ENCODE assay signal across 11 cellular contexts in the genomic region with DNA sequence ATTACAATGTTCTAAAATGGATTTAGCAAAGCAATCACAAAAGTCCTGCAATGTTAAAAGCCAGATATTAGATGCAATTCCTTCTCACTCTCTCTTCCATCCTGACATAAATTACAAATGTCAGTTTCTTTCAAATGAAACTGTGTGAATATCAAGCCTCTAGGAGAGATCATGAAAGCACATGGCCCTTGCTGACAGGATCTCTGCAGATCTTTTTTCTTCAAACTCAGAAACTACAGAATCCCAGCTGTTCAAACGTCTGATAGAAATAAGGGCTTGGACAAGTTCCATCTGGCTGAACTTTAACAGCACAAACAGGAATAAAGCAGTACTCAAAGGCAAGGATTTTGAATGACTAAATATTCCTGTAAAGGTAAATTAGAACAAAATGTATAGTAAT. TPM values are rescaled to one million over a fixed set of nuclear protein-coding genes. Genes with fewer than 3 reads are reported as not detected.
A peak's percentile ranks its signal among the peaks of the same experiment; 100 is the strongest.
DNase-seq lines count a peak whose midpoint lies in the region; ATAC-seq and TF ChIP-seq lines count a peak whose summit lies in the region.
"Had no signal": no experiment of that assay in that cellular context is flagged by ENCODE, and none has a peak within 500 bp of the region (broad histone marks: within the 10 kb centered on the region; RNA-seq: fewer than 3 reads in every experiment).

No MANE protein-coding gene starts in this region.

- H3K36me3 ChIP-seq in muscle layer of duodenum (ENCODE audit: control insufficient read depth in 1 of 2, insufficient read depth in 2 of 2, low read length in 2 of 2) (peaks cover 0 to 5% of the 10 kb centered on the region in 2 donors), Caco-2 (ENCODE audit: control insufficient read depth, insufficient read depth, low read length) (no peaks in the 10 kb centered on the region)
- H3K36me3 ChIP-seq: BLaER1 treated with 17β-estradiol and CSF1 and Interleukin-3, amounts not matched to agents 10 nM and 100 nM; MG63 had no signal

- H3K9me3 ChIP-seq in muscle layer of duodenum (ENCODE audit: control insufficient read depth in 1 of 2, low read length in 2 of 2) (peaks cover 4 to 12% of the 10 kb centered on the region in 2 donors), Caco-2 (no peaks in the 10 kb centered on the region)

- no peaks in the 10 kb centered on the region for H3K4me1 Mint-ChIP-seq in Caco-2 (ENCODE audit: low read depth, unreplicated experiment)
- no peaks in the 10 kb centered on the region for H3K4me1 Mint-ChIP-seq in immature natural killer cell

- H3K36me3 Mint-ChIP-seq in Caco-2 (ENCODE audit: insufficient read depth, unreplicated experiment): no peaks in the 10 kb centered on the region
- H3K36me3 Mint-ChIP-seq in immature natural killer cell: no peaks in the 10 kb centered on the region

- H3K4me3 Mint-ChIP-seq in Caco-2 (ENCODE audit: unreplicated experiment) (no peak overlapping the region), immature natural killer cell (no peak overlapping the region)

- H3K9me3 Mint-ChIP-seq in Caco-2 (ENCODE audit: unreplicated experiment) (peaks cover 13% of the 10 kb centered on the region), immature natural killer cell (peaks cover 9 to 50% (median 23%) of the 10 kb centered on the region in 6 donors)

- intact Hi-C loops in Caco-2 (cut with micrococcal nuclease; ENCODE audit: unreplicated experiment): no loop called here

- CTCF ChIA-PET in Caco-2 (lab: Charles Lee): no interaction called here

- TF ChIP-seq CTCF in coronary artery (IDR thresholded peaks at IDR 0.05) (no peak), Caco-2 (IDR thresholded peaks at IDR 0.05; ENCODE audit: insufficient read depth in 1 of 2, low read depth in 1 of 2, low read length in 1 of 2, severe bottlenecking in 1 of 2, unreplicated experiment in 1 of 2) (no peak)

- H3K27me3 Mint-ChIP-seq in Caco-2 (ENCODE audit: insufficient read depth, unreplicated experiment) (no peaks in the 10 kb centered on the region), immature natural killer cell (ENCODE audit: low read depth in 3 of 3) (peaks cover 0 to 4% (median 0%) of the 10 kb centered on the region in 3 donors)

- no peak overlapping the region for H3K27ac Mint-ChIP-seq in Caco-2 (ENCODE audit: unreplicated experiment)
- H3K27ac Mint-ChIP-seq in immature natural killer cell: no peak overlapping the region

- peak; percentile 73 for DNase-seq in DMS 273 treated with DMSO at 0.1 percent for 48 hours (lab: John Stamatoyannopoulos, UW)
- DNase-seq in NCI-H2196 (lab: John Stamatoyannopoulos, UW; ENCODE audit: unreplicated experiment): peak; percentile 32
- DNase-seq in coronary artery (ENCODE audit: low spot score): no peak
- no peak for DNase-seq in LoVo (ENCODE audit: low spot score)
- DNase-seq in Caco-2: no peak
- DNase-seq in immature natural killer cell: no peak
- DNase-seq: MG63 had no signal

- H3K4me1 ChIP-seq in muscle layer of duodenum (ENCODE audit: control insufficient read depth in 1 of 2, insufficient read depth in 2 of 2, low read length in 2 of 2) (peaks cover 0 to 8% of the 10 kb centered on the region in 2 donors), Caco-2 (no peaks in the 10 kb centered on the region)
- H3K4me1 ChIP-seq: BLaER1 treated with 17β-estradiol and CSF1 and Interleukin-3, amounts not matched to agents 10 nM and 100 nM had no signal

- H3K27ac ChIP-seq in coronary artery: peak overlapping the region; percentile 9 to 32
- H3K27ac ChIP-seq in muscle layer of duodenum (ENCODE audit: low read length): peak overlapping the region; percentile 19
- H3K27ac ChIP-seq: BLaER1 treated with 17β-estradiol and CSF1 and Interleukin-3, amounts not matched to agents 10 nM and 100 nM had no signal

- BruUV-seq in Caco-2 (replicated peaks; lab: Mats Ljungman, UMichigan): no TSS peak

- no peak for ATAC-seq in GM18858 (IDR thresholded peaks at IDR 0.05; ENCODE audit: unreplicated experiment)

- no peak overlapping the region for H3K4me3 ChIP-seq in coronary artery
- no peak overlapping the region for H3K4me3 ChIP-seq in muscle layer of duodenum (ENCODE audit: low read depth in 1 of 2, low read length in 2 of 2)
- no peak overlapping the region for H3K4me3 ChIP-seq in Caco-2 (ENCODE audit: low read depth, low read length)
- H3K4me3 ChIP-seq: BLaER1 treated with 17β-estradiol and CSF1 and Interleukin-3, amounts not matched to agents 10 nM and 100 nM; MG63 had no signal

- POLR2A ChIA-PET in Caco-2 (lab: Charles Lee): no interaction called here

- H3K27me3 ChIP-seq in muscle layer of duodenum (ENCODE audit: low read depth, low read length) (no peaks in the 10 kb centered on the region), Caco-2 (replicated peaks; ENCODE audit: control insufficient read depth, insufficient read depth, low read length) (no peaks in the 10 kb centered on the region)
- H3K27me3 ChIP-seq: BLaER1 treated with 17β-estradiol and CSF1 and Interleukin-3, amounts not matched to agents 10 nM and 100 nM; MG63 had no signal

RNA-seq across cellular contexts. Expression of a gene that starts 47.6 kb away (rescaled TPM):
- total RNA-seq in Caco-2 (2022): 0.44 TPM in 1 of 2 replicates, not detected in the other
- polyA plus RNA-seq in immature natural killer cell: 1 to 10 TPM in 1 of 3 donors, not detected in 2; 2.6 TPM
- total RNA-seq: OCI-LY7 had no signal

Comparison
In these comparisons a context has a peak if more than half of its experiments do, and no peak if none do; other contexts are left out.
1. DNase-seq: peak in DMS 273 treated with DMSO at 0.1 percent for 48 hours (single experiment) and NCI-H2196 (single experiment); none in coronary artery (single experiment), LoVo (single experiment), Caco-2 (0 of 2) and immature natural killer cell (0 of 3).